In genomic region chr2:40551081-40551480, GRCh38 we compare ENCODE assay signal across 24 cellular contexts.
A peak's percentile ranks its signal among the peaks of the same experiment; 100 is the strongest.
DNase-seq lines count a peak whose midpoint lies in the region; ATAC-seq, FAIRE-seq and TF ChIP-seq lines count a peak whose summit lies in the region.
"Had no signal": no experiment of that assay in that cellular context is flagged by ENCODE, and none has a peak within 500 bp of the region (broad histone marks: within the 10 kb centered on the region; RNA-seq: fewer than 3 reads in every experiment).

No MANE protein-coding gene starts in this region.

- H3K4me2 ChIP-seq in keratinocyte (ENCODE audit: control insufficient read depth, extremely low read depth, insufficient read depth, low read depth, low read length): no peak overlapping the region
- H3K4me2 ChIP-seq: BLaER1 treated with 17β-estradiol and CSF1 and Interleukin-3, amounts not matched to agents 10 nM and 100 nM; GM23338 had no signal

- ATAC-seq in Right ventricle myocardium superior (ENCODE audit: poor library complexity) (peak; percentile 45), left cardiac atrium (no peak), heart right ventricle (peak in 6 of 8 donors; percentile 39 to 74 (median 56))
- ATAC-seq: GM23338, HCT116 had no signal

- H3K9me1 ChIP-seq in keratinocyte (ENCODE audit: control insufficient read depth, extremely low read depth, insufficient read depth, low read length): no peaks in the 10 kb centered on the region

- H3K9me3 ChIP-seq in heart right ventricle (no peaks in the 10 kb centered on the region), keratinocyte (ENCODE audit: control insufficient read depth, low read depth, low read length) (no peaks in the 10 kb centered on the region), A673 (ENCODE audit: low read depth, low read length, poor library complexity, severe bottlenecking) (no peaks in the 10 kb centered on the region)
- H3K9me3 ChIP-seq: BE2C; BLaER1 treated with 17β-estradiol and CSF1 and Interleukin-3, amounts not matched to agents 10 nM and 100 nM had no signal

- H3K4me1 ChIP-seq in heart right ventricle: peaks cover 0 to 17% (median 4%) of the 10 kb centered on the region in 9 donors
- H3K4me1 ChIP-seq in keratinocyte (ENCODE audit: control insufficient read depth, extremely low read depth, insufficient read depth, low read length): no peaks in the 10 kb centered on the region
- H3K4me1 ChIP-seq in A673 (ENCODE audit: insufficient read depth, low read length, poor library complexity, severe bottlenecking): no peaks in the 10 kb centered on the region
- H3K4me1 ChIP-seq: BE2C; BLaER1 treated with 17β-estradiol and CSF1 and Interleukin-3, amounts not matched to agents 10 nM and 100 nM had no signal

- BruUV-seq in A673 (replicated peaks; lab: Mats Ljungman, UMichigan): no TSS peak

- dilution Hi-C loops in keratinocyte (cut with MboI; ENCODE audit: extremely low pct_ligation_motif_present, low sequenced_read_pairs): no loop called here

- no peak overlapping the region for H2AFZ ChIP-seq in keratinocyte (ENCODE audit: control insufficient read depth, low read length)
- H2AFZ ChIP-seq: GM23338 had no signal

- H3K4me3 ChIP-seq in heart right ventricle (no peak overlapping the region), keratinocyte (ENCODE audit: control insufficient read depth in 2 of 3, extremely low read depth in 1 of 3, insufficient read depth in 2 of 3, low read depth in 1 of 3, low read length in 3 of 3) (no peak overlapping the region), A673 (ENCODE audit: low read depth, low read length, poor library complexity, severe bottlenecking) (no peak overlapping the region)
- H3K4me3 ChIP-seq: BLaER1 treated with 17β-estradiol and CSF1 and Interleukin-3, amounts not matched to agents 10 nM and 100 nM; GM23338 had no signal

- CTCF ChIA-PET in A673 (lab: Charles Lee): no interaction called here

- intact Hi-C loops in Right ventricle myocardium superior (cut with DNase I): loop anchor here (5.0 kb wide), 1 partner anchor 39 kb away; no protein-coding TSS in a partner anchor
- intact Hi-C loops in left cardiac atrium (cut with DNase I): loop anchor here in 1 of 2 donors (5.0 kb wide), 2 partner anchors 39 to 99 kb away; partner anchors contain the start of gene SLC8A1
- intact Hi-C loops in heart right ventricle (cut with DNase I): loop anchor here in 9 of 10 donors (2.0 to 10.0 kb wide), 11 partner anchors 36 to 639 kb away; partner anchors contain the start of gene SLC8A1 (in 5 of the 9)
- intact Hi-C loops in cardiac septum (cut with DNase I): loop anchor here (1.0 to 10.0 kb wide), 4 partner anchors 39 to 266 kb away; no protein-coding TSS in a partner anchor
- intact Hi-C loops in A673 (cut with micrococcal nuclease; ENCODE audit: unreplicated experiment): loop anchor here (10.0 kb wide), 1 partner anchor 306 kb away; no protein-coding TSS in a partner anchor

- H3K27me3 ChIP-seq in heart right ventricle (no peaks in the 10 kb centered on the region), keratinocyte (ENCODE audit: control insufficient read depth, extremely low read depth, insufficient read depth, low read length) (no peaks in the 10 kb centered on the region), A673 (replicated peaks; ENCODE audit: insufficient read depth, low read depth, low read length, poor library complexity) (peaks cover 30% of the 10 kb centered on the region)
- H3K27me3 ChIP-seq: BE2C; BLaER1 treated with 17β-estradiol and CSF1 and Interleukin-3, amounts not matched to agents 10 nM and 100 nM had no signal

- no peaks in the 10 kb centered on the region for H3K36me3 ChIP-seq in heart right ventricle
- no peaks in the 10 kb centered on the region for H3K36me3 ChIP-seq in keratinocyte (ENCODE audit: control insufficient read depth in 2 of 2, extremely low read depth in 1 of 2, insufficient read depth in 2 of 2, low read length in 2 of 2)
- no peaks in the 10 kb centered on the region for H3K36me3 ChIP-seq in A673 (ENCODE audit: insufficient read depth, low read length, poor library complexity, severe bottlenecking)
- H3K36me3 ChIP-seq: BE2C; BLaER1 treated with 17β-estradiol and CSF1 and Interleukin-3, amounts not matched to agents 10 nM and 100 nM had no signal

- no peaks in the 10 kb centered on the region for H4K20me1 ChIP-seq in keratinocyte (ENCODE audit: control insufficient read depth, extremely low read depth, insufficient read depth, low read length)
- H4K20me1 ChIP-seq: BLaER1 treated with 17β-estradiol and CSF1 and Interleukin-3, amounts not matched to agents 10 nM and 100 nM had no signal

- POLR2A ChIA-PET in A673 (lab: Charles Lee; ENCODE audit: low non-redundant PET): no interaction called here

- H3K27ac ChIP-seq in heart right ventricle (peak overlapping the region in 8 of 10 donors; percentile 17 to 75 (median 47)), keratinocyte (ENCODE audit: control insufficient read depth, insufficient read depth, low read length) (no peak overlapping the region), A673 (ENCODE audit: low read depth, low read length, poor library complexity, severe bottlenecking) (no peak overlapping the region)
- H3K27ac ChIP-seq: BLaER1 treated with 17β-estradiol and CSF1 and Interleukin-3, amounts not matched to agents 10 nM and 100 nM had no signal

- H3K79me2 ChIP-seq in keratinocyte (ENCODE audit: control insufficient read depth, insufficient read depth, low read length): no peaks in the 10 kb centered on the region

- H3K9ac ChIP-seq in keratinocyte (ENCODE audit: control insufficient read depth, extremely low read depth, insufficient read depth, low read length): no peak overlapping the region
- H3K9ac ChIP-seq: BLaER1 treated with 17β-estradiol and CSF1 and Interleukin-3, amounts not matched to agents 10 nM and 100 nM had no signal

- no peak for TF ChIP-seq CTCF in heart right ventricle (IDR thresholded peaks at IDR 0.05)
- TF ChIP-seq CTCF in keratinocyte (optimal IDR thresholded peaks at IDR 0.05 in 1 of 3, IDR thresholded peaks at IDR 0.05 in 1 of 3, conservative IDR thresholded peaks at IDR 0.05 in 1 of 3; ENCODE audit: extremely low read depth in 1 of 3, insufficient read depth in 2 of 3, low read length in 3 of 3): no peak
- TF ChIP-seq CTCF in A673 (conservative IDR thresholded peaks at IDR 0.05; ENCODE audit: low read depth, low read length): no peak

- peak; percentile 41 for FAIRE-seq in keratinocyte (lab: Jason Lieb, UNC)
- FAIRE-seq: A204.1, D721Med, GM12891, GM18507 had no signal

- DNase-seq in Right ventricle myocardium superior (no peak), left cardiac atrium (no peak), heart right ventricle (no peak), cardiac septum (ENCODE audit: low spot score) (no peak), keratinocyte (ENCODE audit: low read depth, low spot score) (no peak), A673 (ENCODE audit: low spot score) (no peak), superior temporal gyrus (ENCODE audit: extremely low spot score) (no peak)
- DNase-seq: ACHN; AML-193; BE2C; CD4-positive, alpha-beta T cell; CD8-positive, alpha-beta memory T cell; DMS 273 treated with DMSO at 0.1 percent for 48 hours; DMS79; EL; GF-D8; H9 had no signal

- WGBS in heart right ventricle, 2 donors: 52 to 66% methylated on average over 3 of the region's 3 CpGs

Comparison
In these comparisons a context has a peak if more than half of its experiments do, and no peak if none do; other contexts are left out.
1. ATAC-seq: peak in Right ventricle myocardium superior (single experiment) and heart right ventricle (6 of 8); none in left cardiac atrium (0 of 2).
2. H3K27ac ChIP-seq: peak in heart right ventricle (8 of 10); none in keratinocyte (single experiment) and A673 (single experiment).